In the genomic region with DNA sequence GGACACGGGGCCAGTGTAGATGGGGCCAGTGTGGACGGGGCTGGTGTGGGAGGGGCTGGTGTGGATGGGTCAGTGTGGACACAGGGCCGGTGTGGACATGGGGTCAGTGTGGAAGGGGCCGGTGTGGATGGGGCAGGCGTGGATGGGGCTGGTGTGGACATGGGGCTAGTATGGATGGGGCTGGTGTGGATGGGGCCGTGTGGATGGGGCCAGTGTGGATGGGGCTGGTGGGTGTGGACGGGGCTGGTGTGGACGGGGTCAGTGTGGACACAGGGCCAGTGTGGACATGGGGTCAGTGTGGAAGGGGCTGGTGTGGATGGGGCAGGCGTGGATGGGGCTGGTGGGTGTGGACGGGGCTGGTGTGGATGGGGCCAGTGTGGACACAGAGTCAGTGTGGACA, we compare ENCODE assay signal across 15 cellular contexts. TPM values are rescaled to one million over a fixed set of nuclear protein-coding genes. Genes with fewer than 3 reads are reported as not detected.
DNase-seq lines count a peak whose midpoint lies in the region; ATAC-seq, FAIRE-seq and TF ChIP-seq lines count a peak whose summit lies in the region.
"Had no signal": no experiment of that assay in that cellular context is flagged by ENCODE, and none has a peak within 500 bp of the region (broad histone marks: within the 10 kb centered on the region; RNA-seq: fewer than 3 reads in every experiment).

No MANE protein-coding gene starts in this region.

- peak overlapping the region; percentile 31 for H2BK120ac ChIP-seq in neuronal stem cell (ENCODE audit: low read depth, low read length)

- CTCF ChIA-PET in PC-9 (lab: Charles Lee): no interaction called here

- H3K4me1 ChIP-seq in left ventricle myocardium inferior (no peaks in the 10 kb centered on the region), kidney (ENCODE audit: control insufficient read depth in 1 of 2, insufficient read depth in 1 of 2, low read depth in 1 of 2, low read length in 2 of 2) (peaks cover 6 to 21% of the 10 kb centered on the region in 2 donors), neuronal stem cell (ENCODE audit: control insufficient read depth in 2 of 2, insufficient read depth in 1 of 2, low read depth in 1 of 2, low read length in 2 of 2) (no peaks in the 10 kb centered on the region), upper lobe of right lung (no peaks in the 10 kb centered on the region), PC-9 (replicated peaks; ENCODE audit: insufficient read depth) (no peaks in the 10 kb centered on the region)
- H3K4me1 ChIP-seq: A549, HAP-1 had no signal

- intact Hi-C loops in Right ventricle myocardium inferior (cut with DNase I): no loop called here
- intact Hi-C loops in left ventricle myocardium inferior (cut with micrococcal nuclease): no loop called here
- intact Hi-C loops in kidney (cut with DNase I): no loop called here
- intact Hi-C loops in upper lobe of right lung (cut with DNase I): no loop called here
- intact Hi-C loops in PC-9 (cut with micrococcal nuclease; ENCODE audit: unreplicated experiment): no loop called here

- no TSS peak for BruUV-seq in PC-9 (replicated peaks; lab: Mats Ljungman, UMichigan)

- POLR2A ChIA-PET in PC-9 (lab: Charles Lee; ENCODE audit: unreplicated experiment): no interaction called here

- H3K18ac ChIP-seq in neuronal stem cell (ENCODE audit: low read length): peak overlapping the region; percentile 83

- no peak overlapping the region for H3K4me3 ChIP-seq in left ventricle myocardium inferior
- no peak overlapping the region for H3K4me3 ChIP-seq in kidney (ENCODE audit: low read length in 2 of 2)
- no peak overlapping the region for H3K4me3 ChIP-seq in neuronal stem cell (ENCODE audit: low read length in 2 of 2)
- no peak overlapping the region for H3K4me3 ChIP-seq in upper lobe of right lung
- H3K4me3 ChIP-seq in PC-9: no peak overlapping the region
- H3K4me3 ChIP-seq: A549, HAP-1 had no signal

- H3K36me3 ChIP-seq in left ventricle myocardium inferior (no peaks in the 10 kb centered on the region), kidney (ENCODE audit: control insufficient read depth in 1 of 2, insufficient read depth in 2 of 2, low read length in 2 of 2) (no peaks in the 10 kb centered on the region), neuronal stem cell (replicated peaks in 1 of 2; ENCODE audit: control insufficient read depth in 2 of 2, insufficient read depth in 2 of 2, low read length in 2 of 2) (no peaks in the 10 kb centered on the region), upper lobe of right lung (no peaks in the 10 kb centered on the region), PC-9 (ENCODE audit: low read depth) (no peaks in the 10 kb centered on the region)
- H3K36me3 ChIP-seq: HAP-1 had no signal

- peak overlapping the region; percentile 33 for H2BK15ac ChIP-seq in neuronal stem cell (ENCODE audit: low read length)

- ATAC-seq in Right ventricle myocardium inferior (peak; percentile 19), upper lobe of right lung (peak; percentile 12), HG03354 (IDR thresholded peaks at IDR 0.05; ENCODE audit: poor library complexity, severe bottlenecking, unreplicated experiment) (no peak)
- ATAC-seq: A549; CD8-positive, alpha-beta T cell had no signal

- H3K4me2 ChIP-seq in neuronal stem cell (ENCODE audit: insufficient read depth, low read length, poor library complexity, severe bottlenecking): no peak overlapping the region
- no peak overlapping the region for H3K4me2 ChIP-seq in PC-9
- H3K4me2 ChIP-seq: A549 had no signal

- H3K14ac ChIP-seq in neuronal stem cell (ENCODE audit: low read length): peak overlapping the region; percentile 89

- H3K79me1 ChIP-seq in neuronal stem cell (ENCODE audit: low read depth, low read length): no peaks in the 10 kb centered on the region

- no peak overlapping the region for H3K9ac ChIP-seq in kidney (ENCODE audit: low read length in 2 of 2)
- peak overlapping the region; percentile 44 for H3K9ac ChIP-seq in neuronal stem cell (ENCODE audit: low read depth, low read length, poor library complexity)

- no peak for FAIRE-seq in kidney (lab: Jason Lieb, UNC)
- FAIRE-seq: A549 had no signal

- no peak overlapping the region for H3K27ac ChIP-seq in left ventricle myocardium inferior (replicated peaks)
- peak overlapping the region; percentile 81 to 87 for H3K27ac ChIP-seq in kidney (ENCODE audit: low read depth in 2 of 2, low read length in 2 of 2)
- no peak overlapping the region for H3K27ac ChIP-seq in neuronal stem cell (replicated peaks; ENCODE audit: low read length)
- H3K27ac ChIP-seq in upper lobe of right lung: no peak overlapping the region
- no peak overlapping the region for H3K27ac ChIP-seq in PC-9
- H3K27ac ChIP-seq: 22Rv1, A549 had no signal

- H3K27me3 ChIP-seq in left ventricle myocardium inferior (ENCODE audit: low read depth): peaks cover 88% of the 10 kb centered on the region
- peaks cover 6 to 43% (median 34%) of the 10 kb centered on the region in 3 experiments for H3K27me3 ChIP-seq in neuronal stem cell (ENCODE audit: control insufficient read depth in 3 of 3, insufficient read depth in 3 of 3, low read depth in 1 of 3, low read length in 3 of 3)
- H3K27me3 ChIP-seq in upper lobe of right lung: peaks cover 32% of the 10 kb centered on the region
- H3K27me3 ChIP-seq in PC-9 (ENCODE audit: insufficient read depth, low read depth): peaks cover 89% of the 10 kb centered on the region

- WGBS in neuronal stem cell (ENCODE audit: extremely low coverage in 2 of 2, insufficient read length in 2 of 2, insufficient replicate concordance in 1 of 2), 2 donors: no CpG with 5 or more reads among the region's 10 CpGs

- H2BK5ac ChIP-seq in neuronal stem cell (ENCODE audit: low read length): peak overlapping the region; percentile 75

- no peaks in the 10 kb centered on the region for H4K20me1 ChIP-seq in PC-9 (ENCODE audit: insufficient read depth)

- H3K9me3 ChIP-seq in left ventricle myocardium inferior (replicated peaks): no peaks in the 10 kb centered on the region
- no peaks in the 10 kb centered on the region for H3K9me3 ChIP-seq in kidney (ENCODE audit: control insufficient read depth in 1 of 2, low read length in 2 of 2)
- no peaks in the 10 kb centered on the region for H3K9me3 ChIP-seq in neuronal stem cell (replicated peaks in 1 of 2; ENCODE audit: control insufficient read depth in 2 of 2, insufficient read depth in 1 of 2, low read depth in 1 of 2, low read length in 2 of 2)
- no peaks in the 10 kb centered on the region for H3K9me3 ChIP-seq in upper lobe of right lung
- no peaks in the 10 kb centered on the region for H3K9me3 ChIP-seq in PC-9 (ENCODE audit: insufficient read depth, low read depth)
- H3K9me3 ChIP-seq: A549, HAP-1 had no signal

- H2AK5ac ChIP-seq in neuronal stem cell (ENCODE audit: low read depth, low read length): peak overlapping the region; percentile 86

- H4K8ac ChIP-seq in neuronal stem cell (ENCODE audit: low read depth, low read length): no peak overlapping the region

- no peak overlapping the region for H4K91ac ChIP-seq in neuronal stem cell (ENCODE audit: low read depth, low read length, poor library complexity)

- no peaks in the 10 kb centered on the region for H3F3A ChIP-seq in PC-9 (ENCODE audit: insufficient read depth, low read depth)

- no peak for DNase-seq in Right ventricle myocardium inferior (ENCODE audit: missing footprints)
- no peak for DNase-seq in left ventricle myocardium inferior
- DNase-seq in kidney: no peak
- no peak for DNase-seq in neuronal stem cell (ENCODE audit: low spot score)
- no peak for DNase-seq in upper lobe of right lung
- no peak for DNase-seq in NCI-H69 (lab: John Stamatoyannopoulos, UW)
- no peak for DNase-seq in PC-9
- DNase-seq: AML-193; Calu3; CD8-positive, alpha-beta T cell; GF-D8 had no signal

- TF ChIP-seq CTCF in left ventricle myocardium inferior (IDR thresholded peaks at IDR 0.05; ENCODE audit: borderline replicate concordance) (no peak), kidney (IDR thresholded peaks at IDR 0.05; ENCODE audit: borderline replicate concordance, extremely low read depth, insufficient read depth) (no peak), upper lobe of right lung (IDR thresholded peaks at IDR 0.05) (no peak), PC-9 (conservative IDR thresholded peaks at IDR 0.05) (no peak)

- no peaks in the 10 kb centered on the region for H3K9me2 ChIP-seq in PC-9 (ENCODE audit: insufficient read depth)

- H2AFZ ChIP-seq in neuronal stem cell (ENCODE audit: low read length) (no peak overlapping the region), PC-9 (no peak overlapping the region)

- peak overlapping the region; percentile 84 for H2BK12ac ChIP-seq in neuronal stem cell (ENCODE audit: low read length)

- peak overlapping the region; percentile 73 for H3K23ac ChIP-seq in neuronal stem cell (ENCODE audit: low read depth, low read length, poor library complexity)

- H3K79me2 ChIP-seq in PC-9 (ENCODE audit: low read depth): no peaks in the 10 kb centered on the region

- H3K4ac ChIP-seq in neuronal stem cell (ENCODE audit: low read length): peak overlapping the region; percentile 66

RNA-seq across cellular contexts. Expression of gene SLC9A3, which starts 23.8 kb away (rescaled TPM):
- 1.1 TPM for total RNA-seq in Right ventricle myocardium inferior
- 0.91 TPM for total RNA-seq in left ventricle myocardium inferior
- 10.5 TPM for total RNA-seq in kidney
- polyA plus RNA-seq in kidney (ENCODE audit: insufficient read depth, low read depth, low replicate concordance): 36.9 TPM
- polyA plus RNA-seq in neuronal stem cell (2013, experiment 1 of 2): 3.3 TPM
- 3.2 TPM for polyA plus RNA-seq in neuronal stem cell (2013, experiment 2 of 2)
- total RNA-seq in upper lobe of right lung: 1.0 TPM
- 5.2 and 5.6 TPM in 2 replicates for total RNA-seq in PC-9 (2021)

RNA-seq across cellular contexts. Expression of gene EXOC3, which starts 57.5 kb away (rescaled TPM):
- total RNA-seq in Right ventricle myocardium inferior (47.3 TPM), left ventricle myocardium inferior (46.2 TPM), kidney (71.5 TPM), upper lobe of right lung (59.5 TPM), PC-9 (2021) (155 and 188 TPM in 2 replicates)
- 40.5 TPM for polyA plus RNA-seq in kidney (ENCODE audit: insufficient read depth, low read depth, low replicate concordance)
- polyA plus RNA-seq in neuronal stem cell (2013, experiment 1 of 2): 18.9 TPM
- 18.7 TPM for polyA plus RNA-seq in neuronal stem cell (2013, experiment 2 of 2)

Comparison
In these comparisons a context has a peak if more than half of its experiments do, and no peak if none do; other contexts are left out.
1. H3K27ac ChIP-seq: peak in kidney (2 of 2); none in left ventricle myocardium inferior (single experiment), neuronal stem cell (single experiment), upper lobe of right lung (single experiment) and PC-9 (single experiment).